8 cellular contexts compared by ENCODE assay signal in genomic region chr19:5718579-5719273, GRCh38. TPM values are rescaled to one million over a fixed set of nuclear protein-coding genes. Genes with fewer than 3 reads are reported as not detected.
A peak's percentile ranks its signal among the peaks of the same experiment; 100 is the strongest.
DNase-seq lines count a peak whose midpoint lies in the region; ATAC-seq and TF ChIP-seq lines count a peak whose summit lies in the region.

No MANE protein-coding gene starts in this region.

- TF ChIP-seq CTCF in fibroblast of lung (conservative IDR thresholded peaks at IDR 0.05 in 1 of 2, IDR thresholded peaks at IDR 0.05 in 1 of 2; ENCODE audit: low read depth in 1 of 2, low read length in 2 of 2): no peak

- H2AFZ ChIP-seq in fibroblast of lung (ENCODE audit: low read length): no peak overlapping the region

- H3K9me3 Mint-ChIP-seq in activated CD4-positive, alpha-beta T cell treated with anti-CD3 and anti-CD28 coated beads, Interleukin-2, amount 10 ng/mL, durations not matched to agents 7 days and 5 days: no peaks in the 10 kb centered on the region

- H3K36me3 ChIP-seq in fibroblast of lung (ENCODE audit: control insufficient read depth, insufficient read depth, low read length): peaks cover 4% of the 10 kb centered on the region

- peak overlapping the region; percentile 92 for H3K27ac ChIP-seq in fibroblast of lung (ENCODE audit: insufficient read depth, low read length)

- peaks cover 49% of the 10 kb centered on the region for H3K79me2 ChIP-seq in fibroblast of lung (ENCODE audit: control insufficient read depth, insufficient read depth, low read length)

- CTCF ChIA-PET in activated CD4-positive, alpha-beta T cell treated with anti-CD3 and anti-CD28 coated beads, Interleukin-2, amount 10 ng/mL, durations not matched to agents 7 days and 5 days (lab: Charles Lee): interaction anchor here (0.6 to 3.2 kb wide), 6 partner anchors 10 to 85 kb away, joined by 3 to 17 read pairs (median 6); partner anchors contain the start of gene RPL36

- H3K9ac ChIP-seq in fibroblast of lung (ENCODE audit: insufficient read depth, low read length): peak overlapping the region; percentile 81

- peak overlapping the region; percentile 97 for H3K27ac Mint-ChIP-seq in activated CD4-positive, alpha-beta T cell treated with anti-CD3 and anti-CD28 coated beads, Interleukin-2, amount 10 ng/mL, durations not matched to agents 7 days and 5 days

- no peaks in the 10 kb centered on the region for H3K27me3 ChIP-seq in fibroblast of lung (ENCODE audit: control insufficient read depth, insufficient read depth, low read length)

- H3K4me1 ChIP-seq in fibroblast of lung (ENCODE audit: control insufficient read depth, extremely low read depth, insufficient read depth, low read length): peaks cover 9% of the 10 kb centered on the region

- POLR2A ChIA-PET in activated CD4-positive, alpha-beta T cell treated with anti-CD3 and anti-CD28 coated beads, Interleukin-2, amount 10 ng/mL, durations not matched to agents 7 days and 5 days (lab: Charles Lee): interaction anchor here (0.5 kb wide), 1 partner anchor 18 kb away, joined by 3 read pairs; no protein-coding TSS in a partner anchor

- DNase-seq in DMS53 treated with DMSO at 0.1 percent for 48 hours (lab: John Stamatoyannopoulos, UW; ENCODE audit: unreplicated experiment) (peak; percentile 33), fibroblast of lung (ENCODE audit: low read depth in 2 of 2) (peak; percentile 86 to 92), renal cortical epithelial cell (ENCODE audit: low read depth) (peak; percentile 74), NCI-H1694 (lab: John Stamatoyannopoulos, UW) (no peak)
- DNase-seq in Jurkat, Clone E6-1 (ENCODE audit: low read depth, low spot score): peak; percentile 32
- DNase-seq in activated CD4-positive, alpha-beta T cell treated with anti-CD3 and anti-CD28 coated beads, Interleukin-2, amount 10 ng/mL, durations not matched to agents 7 days and 5 days: peak; percentile 56

- no peaks in the 10 kb centered on the region for H4K20me1 ChIP-seq in fibroblast of lung (ENCODE audit: control insufficient read depth, extremely low read depth, insufficient read depth, low read length)

- H3K4me3 ChIP-seq in Jurkat, Clone E6-1 (ENCODE audit: low read length): peak overlapping the region; percentile 99
- H3K4me3 ChIP-seq in fibroblast of lung (replicated peaks in 1 of 4; ENCODE audit: control extremely low read depth in 1 of 4, insufficient read depth in 1 of 4, low read depth in 3 of 4, low read length in 4 of 4): peak overlapping the region; percentile 71 to 98 (median 88)

- peaks cover 18% of the 10 kb centered on the region for H3K36me3 Mint-ChIP-seq in activated CD4-positive, alpha-beta T cell treated with anti-CD3 and anti-CD28 coated beads, Interleukin-2, amount 10 ng/mL, durations not matched to agents 7 days and 5 days (ENCODE audit: low read depth)

- no peaks in the 10 kb centered on the region for H3K27me3 Mint-ChIP-seq in activated CD4-positive, alpha-beta T cell treated with anti-CD3 and anti-CD28 coated beads, Interleukin-2, amount 10 ng/mL, durations not matched to agents 7 days and 5 days

- H3K9me3 ChIP-seq in fibroblast of lung (ENCODE audit: control insufficient read depth, insufficient read depth, low read depth, low read length): no peaks in the 10 kb centered on the region

- H3K4me3 Mint-ChIP-seq in activated CD4-positive, alpha-beta T cell treated with anti-CD3 and anti-CD28 coated beads, Interleukin-2, amount 10 ng/mL, durations not matched to agents 7 days and 5 days: peak overlapping the region; percentile 96

- peak overlapping the region; percentile 89 for H3K4me2 ChIP-seq in fibroblast of lung (ENCODE audit: extremely low read depth, insufficient read depth, low read length)

- ATAC-seq in HG02678 (IDR thresholded peaks at IDR 0.05; ENCODE audit: unreplicated experiment): no peak
- ATAC-seq in HG03378 (IDR thresholded peaks at IDR 0.05; ENCODE audit: unreplicated experiment): no peak

- peaks cover 36% of the 10 kb centered on the region for H3K4me1 Mint-ChIP-seq in activated CD4-positive, alpha-beta T cell treated with anti-CD3 and anti-CD28 coated beads, Interleukin-2, amount 10 ng/mL, durations not matched to agents 7 days and 5 days

RNA-seq across cellular contexts. Expression of gene LONP1, which starts 1.2 kb away (rescaled TPM):
- 139 TPM for polyA plus RNA-seq in Jurkat, Clone E6-1 (2012; ENCODE audit: insufficient read depth, insufficient read length)
- 10 to 100 TPM; 71.7 to 79.6 TPM for total RNA-seq in activated CD4-positive, alpha-beta T cell treated with anti-CD3 and anti-CD28 coated beads, Interleukin-2, amount 10 ng/mL, durations not matched to agents 7 days and 5 days
- total RNA-seq in fibroblast of lung (149 and 172 TPM in 2 replicates), renal cortical epithelial cell (99.3 and 116 TPM in 2 replicates)
- 29.8 and 37.3 TPM in 2 replicates for polyA plus RNA-seq in fibroblast of lung
- polyA plus RNA-seq in fibroblast of lung (2012): 52.2 and 71.1 TPM in 2 replicates
- 70.0 and 92.4 TPM in 2 replicates for polyA minus RNA-seq in fibroblast of lung (ENCODE audit: low replicate concordance)

RNA-seq across cellular contexts. Expression of gene CATSPERD, which starts 1.7 kb away (rescaled TPM):
- polyA plus RNA-seq in Jurkat, Clone E6-1 (2012; ENCODE audit: insufficient read depth, insufficient read length): not detected
- total RNA-seq in activated CD4-positive, alpha-beta T cell treated with anti-CD3 and anti-CD28 coated beads, Interleukin-2, amount 10 ng/mL, durations not matched to agents 7 days and 5 days: not detected
- total RNA-seq in fibroblast of lung: not detected in 2 replicates
- not detected in 2 replicates for polyA plus RNA-seq in fibroblast of lung
- not detected in 2 replicates for polyA plus RNA-seq in fibroblast of lung (2012)
- not detected in 2 replicates for polyA minus RNA-seq in fibroblast of lung (ENCODE audit: low replicate concordance)
- not detected in 2 replicates for total RNA-seq in renal cortical epithelial cell

RNA-seq across cellular contexts. Expression of gene RPL36, which starts 28.6 kb away (rescaled TPM):
- polyA plus RNA-seq in Jurkat, Clone E6-1 (2012; ENCODE audit: insufficient read depth, insufficient read length): 2,899 TPM
- total RNA-seq in activated CD4-positive, alpha-beta T cell treated with anti-CD3 and anti-CD28 coated beads, Interleukin-2, amount 10 ng/mL, durations not matched to agents 7 days and 5 days: 100 to 1,000 TPM; 880 to 925 TPM
- 634 and 864 TPM in 2 replicates for total RNA-seq in fibroblast of lung
- polyA plus RNA-seq in fibroblast of lung: 341 and 394 TPM in 2 replicates
- polyA plus RNA-seq in fibroblast of lung (2012): 1,113 and 1,403 TPM in 2 replicates
- polyA minus RNA-seq in fibroblast of lung (ENCODE audit: low replicate concordance): 58.4 and 95.5 TPM in 2 replicates
- 159 and 652 TPM in 2 replicates for total RNA-seq in renal cortical epithelial cell

RNA-seq across cellular contexts. Expression of gene HSD11B1L, which starts 37.9 kb away (rescaled TPM):
- 10.3 TPM for polyA plus RNA-seq in Jurkat, Clone E6-1 (2012; ENCODE audit: insufficient read depth, insufficient read length)
- total RNA-seq in activated CD4-positive, alpha-beta T cell treated with anti-CD3 and anti-CD28 coated beads, Interleukin-2, amount 10 ng/mL, durations not matched to agents 7 days and 5 days: 1 to 10 TPM; 2.0 TPM
- total RNA-seq in fibroblast of lung (11.0 and 13.0 TPM in 2 replicates), renal cortical epithelial cell (9.4 and 22.2 TPM in 2 replicates)
- 3.1 and 5.1 TPM in 2 replicates for polyA plus RNA-seq in fibroblast of lung
- 5.2 and 7.8 TPM in 2 replicates for polyA plus RNA-seq in fibroblast of lung (2012)
- 5.6 TPM in 1 of 2 replicates, not detected in the other for polyA minus RNA-seq in fibroblast of lung (ENCODE audit: low replicate concordance)

RNA-seq across cellular contexts. Expression of gene MICOS13, which starts 38.4 kb away (rescaled TPM):
- 78.7 TPM for polyA plus RNA-seq in Jurkat, Clone E6-1 (2012; ENCODE audit: insufficient read depth, insufficient read length)
- 10 to 100 TPM; 43.5 to 48.2 TPM for total RNA-seq in activated CD4-positive, alpha-beta T cell treated with anti-CD3 and anti-CD28 coated beads, Interleukin-2, amount 10 ng/mL, durations not matched to agents 7 days and 5 days
- total RNA-seq in fibroblast of lung (29.3 and 73.5 TPM in 2 replicates), renal cortical epithelial cell (13.0 and 33.5 TPM in 2 replicates)
- 20.7 and 20.8 TPM in 2 replicates for polyA plus RNA-seq in fibroblast of lung
- 83.6 and 93.2 TPM in 2 replicates for polyA plus RNA-seq in fibroblast of lung (2012)
- 29.2 and 29.9 TPM in 2 replicates for polyA minus RNA-seq in fibroblast of lung (ENCODE audit: low replicate concordance)
